1 cellular context compared by ENCODE assay signal in the genomic region with DNA sequence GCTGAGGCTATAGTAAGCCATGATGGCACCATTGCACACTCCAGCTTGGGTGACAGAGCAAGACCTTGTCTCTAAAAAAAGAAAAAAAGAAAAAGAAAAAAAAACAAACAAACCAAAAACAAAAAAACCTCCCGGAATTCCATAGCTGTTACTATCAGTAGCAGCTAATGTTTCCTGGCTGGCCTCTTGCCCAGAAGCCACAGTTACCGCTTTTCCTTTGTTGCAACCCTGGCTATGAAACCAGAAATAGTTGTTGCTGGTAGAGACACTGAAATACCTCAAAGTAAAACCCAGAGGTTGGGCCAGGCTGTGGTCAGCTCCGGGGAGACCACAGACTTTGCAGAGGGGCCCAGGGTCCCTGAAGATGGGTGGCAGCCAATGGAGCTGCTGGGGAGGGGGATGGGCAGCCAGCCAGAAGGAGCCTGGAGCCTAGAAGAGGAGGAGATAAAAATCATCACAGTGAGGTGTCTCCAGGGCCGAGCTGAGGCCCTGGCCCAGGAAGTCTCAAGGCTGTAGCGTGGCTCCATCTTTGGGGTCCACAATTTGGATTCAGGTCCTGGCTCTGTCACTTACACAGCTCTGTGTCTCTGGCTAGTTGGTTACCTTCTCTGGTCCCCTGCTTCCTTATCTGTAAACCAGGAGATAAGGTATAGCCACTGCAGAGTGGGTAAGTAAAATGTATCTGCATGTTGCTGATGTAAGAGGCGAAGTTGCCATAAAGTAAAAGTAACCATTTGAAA.
A peak's percentile ranks its signal among the peaks of the same experiment; 100 is the strongest.
TF ChIP-seq lines count a peak whose summit lies in the region.

No MANE protein-coding gene starts in this region.

TF ChIP-seq in HEK293, 187 proteins besides CTCF, POLR2A, EP300 and RAD21 (continued from another document):
- TF ChIP-seq, protein P1, sequence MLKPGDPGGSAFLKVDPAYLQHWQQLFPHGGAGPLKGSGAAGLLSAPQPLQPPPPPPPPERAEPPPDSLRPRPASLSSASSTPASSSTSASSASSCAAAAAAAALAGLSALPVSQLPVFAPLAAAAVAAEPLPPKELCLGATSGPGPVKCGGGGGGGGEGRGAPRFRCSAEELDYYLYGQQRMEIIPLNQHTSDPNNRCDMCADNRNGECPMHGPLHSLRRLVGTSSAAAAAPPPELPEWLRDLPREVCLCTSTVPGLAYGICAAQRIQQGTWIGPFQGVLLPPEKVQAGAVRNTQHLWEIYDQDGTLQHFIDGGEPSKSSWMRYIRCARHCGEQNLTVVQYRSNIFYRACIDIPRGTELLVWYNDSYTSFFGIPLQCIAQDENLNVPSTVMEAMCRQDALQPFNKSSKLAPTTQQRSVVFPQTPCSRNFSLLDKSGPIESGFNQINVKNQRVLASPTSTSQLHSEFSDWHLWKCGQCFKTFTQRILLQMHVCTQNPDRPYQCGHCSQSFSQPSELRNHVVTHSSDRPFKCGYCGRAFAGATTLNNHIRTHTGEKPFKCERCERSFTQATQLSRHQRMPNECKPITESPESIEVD (tag by site-specific recombination; IDR thresholded peaks at IDR 0.05) = peak; percentile 91
- TF ChIP-seq, protein P2, sequence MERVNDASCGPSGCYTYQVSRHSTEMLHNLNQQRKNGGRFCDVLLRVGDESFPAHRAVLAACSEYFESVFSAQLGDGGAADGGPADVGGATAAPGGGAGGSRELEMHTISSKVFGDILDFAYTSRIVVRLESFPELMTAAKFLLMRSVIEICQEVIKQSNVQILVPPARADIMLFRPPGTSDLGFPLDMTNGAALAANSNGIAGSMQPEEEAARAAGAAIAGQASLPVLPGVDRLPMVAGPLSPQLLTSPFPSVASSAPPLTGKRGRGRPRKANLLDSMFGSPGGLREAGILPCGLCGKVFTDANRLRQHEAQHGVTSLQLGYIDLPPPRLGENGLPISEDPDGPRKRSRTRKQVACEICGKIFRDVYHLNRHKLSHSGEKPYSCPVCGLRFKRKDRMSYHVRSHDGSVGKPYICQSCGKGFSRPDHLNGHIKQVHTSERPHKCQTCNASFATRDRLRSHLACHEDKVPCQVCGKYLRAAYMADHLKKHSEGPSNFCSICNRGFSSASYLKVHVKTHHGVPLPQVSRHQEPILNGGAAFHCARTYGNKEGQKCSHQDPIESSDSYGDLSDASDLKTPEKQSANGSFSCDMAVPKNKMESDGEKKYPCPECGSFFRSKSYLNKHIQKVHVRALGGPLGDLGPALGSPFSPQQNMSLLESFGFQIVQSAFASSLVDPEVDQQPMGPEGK (tag by site-specific recombination; IDR thresholded peaks at IDR 0.05) = no peak
- TF ChIP-seq SP7 (tag by site-specific recombination; IDR thresholded peaks at IDR 0.05) (0 out of 2 replicates have a peak, but pooled peaks have one; percentile 16), OSR2 (tag by site-specific recombination; IDR thresholded peaks at IDR 0.05) (peak; percentile 88), SCRT2 (tag by site-specific recombination; IDR thresholded peaks at IDR 0.05) (peak; percentile 70), ZNF707 (tag by site-specific recombination; IDR thresholded peaks at IDR 0.05) (no peak), TRIM28 (IDR thresholded peaks at IDR 0.05; ENCODE audit: borderline replicate concordance, low read length) (0 out of 2 replicates have a peak, but pooled peaks have one; percentile 29)
- TF ChIP-seq, protein P3, sequence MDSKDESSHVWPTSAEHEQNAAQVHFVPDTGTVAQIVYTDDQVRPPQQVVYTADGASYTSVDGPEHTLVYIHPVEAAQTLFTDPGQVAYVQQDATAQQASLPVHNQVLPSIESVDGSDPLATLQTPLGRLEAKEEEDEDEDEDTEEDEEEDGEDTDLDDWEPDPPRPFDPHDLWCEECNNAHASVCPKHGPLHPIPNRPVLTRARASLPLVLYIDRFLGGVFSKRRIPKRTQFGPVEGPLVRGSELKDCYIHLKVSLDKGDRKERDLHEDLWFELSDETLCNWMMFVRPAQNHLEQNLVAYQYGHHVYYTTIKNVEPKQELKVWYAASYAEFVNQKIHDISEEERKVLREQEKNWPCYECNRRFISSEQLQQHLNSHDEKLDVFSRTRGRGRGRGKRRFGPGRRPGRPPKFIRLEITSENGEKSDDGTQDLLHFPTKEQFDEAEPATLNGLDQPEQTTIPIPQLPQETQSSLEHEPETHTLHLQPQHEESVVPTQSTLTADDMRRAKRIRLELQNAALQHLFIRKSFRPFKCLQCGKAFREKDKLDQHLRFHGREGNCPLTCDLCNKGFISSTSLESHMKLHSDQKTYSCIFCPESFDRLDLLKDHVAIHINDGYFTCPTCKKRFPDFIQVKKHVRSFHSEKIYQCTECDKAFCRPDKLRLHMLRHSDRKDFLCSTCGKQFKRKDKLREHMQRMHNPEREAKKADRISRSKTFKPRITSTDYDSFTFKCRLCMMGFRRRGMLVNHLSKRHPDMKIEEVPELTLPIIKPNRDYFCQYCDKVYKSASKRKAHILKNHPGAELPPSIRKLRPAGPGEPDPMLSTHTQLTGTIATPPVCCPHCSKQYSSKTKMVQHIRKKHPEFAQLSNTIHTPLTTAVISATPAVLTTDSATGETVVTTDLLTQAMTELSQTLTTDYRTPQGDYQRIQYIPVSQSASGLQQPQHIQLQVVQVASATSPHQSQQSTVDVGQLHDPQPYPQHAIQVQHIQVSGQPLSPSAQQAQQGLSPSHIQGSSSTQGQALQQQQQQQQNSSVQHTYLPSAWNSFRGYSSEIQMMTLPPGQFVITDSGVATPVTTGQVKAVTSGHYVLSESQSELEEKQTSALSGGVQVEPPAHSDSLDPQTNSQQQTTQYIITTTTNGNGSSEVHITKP (tag by site-specific recombination; IDR thresholded peaks at IDR 0.05) = peak; percentile 38; the same call in 1 of the 2 replicates
